In genomic region chr10:105691811-105692210, GRCh38 we compare ENCODE assay signal across 10 cellular contexts.
DNase-seq lines count a peak whose midpoint lies in the region; ATAC-seq and TF ChIP-seq lines count a peak whose summit lies in the region.
"Had no signal": no experiment of that assay in that cellular context is flagged by ENCODE, and none has a peak within 500 bp of the region (broad histone marks: within the 10 kb centered on the region; RNA-seq: fewer than 3 reads in every experiment).

No MANE protein-coding gene starts in this region.

- H3K27me3 Mint-ChIP-seq in brain = no peaks in the 10 kb centered on the region

- no peaks in the 10 kb centered on the region for H3K36me3 ChIP-seq in neuronal stem cell (replicated peaks in 1 of 2; ENCODE audit: control insufficient read depth in 2 of 2, insufficient read depth in 2 of 2, low read length in 2 of 2)

- no peaks in the 10 kb centered on the region for H3K4me1 Mint-ChIP-seq in brain

- H3K27me3 ChIP-seq in neuronal stem cell (ENCODE audit: control insufficient read depth in 3 of 3, insufficient read depth in 3 of 3, low read depth in 1 of 3, low read length in 3 of 3) = no peaks in the 10 kb centered on the region

- no peak overlapping the region for H2BK12ac ChIP-seq in neuronal stem cell (ENCODE audit: low read length)

- H3K9ac ChIP-seq in neuronal stem cell (ENCODE audit: low read depth, low read length, poor library complexity) = no peak overlapping the region

- ATAC-seq in GM18868 (IDR thresholded peaks at IDR 0.05; ENCODE audit: unreplicated experiment) = peak; percentile 65
- ATAC-seq in HG03280 (IDR thresholded peaks at IDR 0.05; ENCODE audit: unreplicated experiment) = no peak

- DNase-seq in NCI-H1105 (lab: John Stamatoyannopoulos, UW) = peak; percentile 7
- DNase-seq in neuronal stem cell (ENCODE audit: low spot score) = peak; percentile 49
- no peak for DNase-seq in cerebellum (ENCODE audit: low spot score)
- DNase-seq in GM10248 (ENCODE audit: extremely low spot score) = no peak
- DNase-seq: aorta; NCI-H1092; stimulated activated CD4-positive, alpha-beta T cell treated with anti-CD3 and anti-CD28 coated beads, Interleukin-2, amount 100 ng/mL, for 24 hours had no signal

- H3K18ac ChIP-seq in neuronal stem cell (ENCODE audit: low read length) = no peak overlapping the region

- H3K4me2 ChIP-seq in neuronal stem cell (ENCODE audit: insufficient read depth, low read length, poor library complexity, severe bottlenecking) = no peak overlapping the region

- H3K36me3 Mint-ChIP-seq in brain = no peaks in the 10 kb centered on the region

- no peak overlapping the region for H2AFZ ChIP-seq in neuronal stem cell (ENCODE audit: low read length)

- no peak overlapping the region for H2AK5ac ChIP-seq in neuronal stem cell (ENCODE audit: low read depth, low read length)

- H2BK120ac ChIP-seq in neuronal stem cell (ENCODE audit: low read depth, low read length) = no peak overlapping the region

- WGBS in neuronal stem cell (ENCODE audit: extremely low coverage in 2 of 2, insufficient read length in 2 of 2, insufficient replicate concordance in 1 of 2), 2 donors = no CpG with 5 or more reads among the region's 1 CpG

- CTCF ChIA-PET in GM10248 (lab: Yijun Ruan, JAX) = interaction anchor here (1.1 kb wide), 1 partner anchor 16 kb away, joined by 3 read pairs; no protein-coding TSS in a partner anchor

- H3K79me1 ChIP-seq in neuronal stem cell (ENCODE audit: low read depth, low read length) = no peaks in the 10 kb centered on the region

- no peaks in the 10 kb centered on the region for H3K9me3 ChIP-seq in neuronal stem cell (replicated peaks in 1 of 2; ENCODE audit: control insufficient read depth in 2 of 2, insufficient read depth in 1 of 2, low read depth in 1 of 2, low read length in 2 of 2)

- no peaks in the 10 kb centered on the region for H3K4me1 ChIP-seq in neuronal stem cell (ENCODE audit: control insufficient read depth in 2 of 2, insufficient read depth in 1 of 2, low read depth in 1 of 2, low read length in 2 of 2)

- H2BK15ac ChIP-seq in neuronal stem cell (ENCODE audit: low read length) = no peak overlapping the region

- H4K8ac ChIP-seq in neuronal stem cell (ENCODE audit: low read depth, low read length) = no peak overlapping the region

- no peak overlapping the region for H3K4ac ChIP-seq in neuronal stem cell (ENCODE audit: low read length)

- H2BK5ac ChIP-seq in neuronal stem cell (ENCODE audit: low read length) = no peak overlapping the region

- no peak overlapping the region for H3K27ac Mint-ChIP-seq in brain

- H3K14ac ChIP-seq in neuronal stem cell (ENCODE audit: low read length) = no peak overlapping the region

- H3K9me3 Mint-ChIP-seq in brain = peaks cover 0 to 1% (median 0%) of the 10 kb centered on the region in 5 experiments

- no peak overlapping the region for H3K4me3 Mint-ChIP-seq in brain

- POLR2A ChIA-PET in GM10248 (lab: Yijun Ruan, JAX) = no interaction called here

- no peak overlapping the region for H3K23ac ChIP-seq in neuronal stem cell (ENCODE audit: low read depth, low read length, poor library complexity)

- TF ChIP-seq CTCF in brain (conservative IDR thresholded peaks at IDR 0.05) (peak; percentile 59 to 79), GM10248 (IDR thresholded peaks at IDR 0.05; ENCODE audit: control extremely low read depth, extremely low read depth, low read depth, missing control alignments) (no peak)

- H4K91ac ChIP-seq in neuronal stem cell (ENCODE audit: low read depth, low read length, poor library complexity) = no peak overlapping the region

- no peak overlapping the region for H3K27ac ChIP-seq in neuronal stem cell (replicated peaks; ENCODE audit: low read length)

- H3K4me3 ChIP-seq in neuronal stem cell (ENCODE audit: low read length in 2 of 2) = no peak overlapping the region

Comparison
In these comparisons a context has a peak if more than half of its experiments do, and no peak if none do; other contexts are left out.
1. DNase-seq: peak in NCI-H1105 (single experiment) and neuronal stem cell (single experiment); none in cerebellum (single experiment) and GM10248 (single experiment).